8 cellular contexts compared by ENCODE assay signal in the genomic region with DNA sequence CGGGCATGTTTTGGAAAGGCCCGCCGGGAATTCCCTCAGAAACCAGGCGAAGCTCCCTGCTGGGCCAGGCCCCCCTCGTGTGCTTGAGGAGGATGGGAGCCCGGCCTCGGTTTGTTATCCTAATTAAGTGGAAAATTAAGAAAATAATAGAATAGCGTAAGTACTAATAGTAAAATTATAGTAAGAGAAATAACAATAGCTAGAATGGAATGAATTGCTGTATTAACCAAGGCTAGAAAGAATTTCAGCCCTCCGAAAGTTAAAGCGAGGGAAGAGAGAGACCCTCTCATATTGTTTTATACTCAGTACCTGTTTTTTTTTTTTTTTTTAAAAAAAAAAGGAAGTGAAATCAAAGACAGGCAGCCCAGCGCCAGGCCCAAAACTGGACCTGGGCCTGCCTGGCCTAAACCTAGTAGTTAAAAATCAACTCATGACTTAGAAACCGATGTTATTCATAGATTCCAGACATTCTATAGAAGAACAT. TPM values are rescaled to one million over a fixed set of nuclear protein-coding genes. Genes with fewer than 3 reads are reported as not detected.
DNase-seq lines count a peak whose midpoint lies in the region; ATAC-seq and TF ChIP-seq lines count a peak whose summit lies in the region.
"Not testable (repeated sequence)": the region's sequence is repeated elsewhere in the genome, so short reads cannot be mapped to it uniquely, and the experiment has no call there.

No MANE protein-coding gene starts in this region.

- POLR2A ChIA-PET in PC-9 (lab: Charles Lee; ENCODE audit: unreplicated experiment), result not testable (repeated sequence)
- POLR2A ChIA-PET in naive thymus-derived CD4-positive, alpha-beta T cell (lab: Charles Lee), result interaction anchor here (0.7 to 12.9 kb wide), 13 partner anchors 10 to 538 kb away, joined by 3 to 183 read pairs (median 5); a partner anchor contains a TSS

- ATAC-seq in GM21447 (IDR thresholded peaks at IDR 0.05; ENCODE audit: unreplicated experiment) (peak; percentile 42), HG03095 (IDR thresholded peaks at IDR 0.05; ENCODE audit: unreplicated experiment) (peak; percentile 30)
- not testable (repeated sequence) for ATAC-seq in naive thymus-derived CD4-positive, alpha-beta T cell

- H3K27ac ChIP-seq in DOHH2 (ENCODE audit: low read depth, low read length) (peak overlapping the region; percentile 86), PC-9 (peak overlapping the region; percentile 81), adrenal gland (peak overlapping the region; percentile 77 to 97 (median 91)), testis (peak overlapping the region; percentile 84 to 93)
- peak overlapping the region; percentile 95 for H3K27ac ChIP-seq in naive thymus-derived CD4-positive, alpha-beta T cell (ENCODE audit: low read depth, low read length)

- BruUV-seq in PC-9 (replicated peaks; lab: Mats Ljungman, UMichigan), result not testable (repeated sequence)

- not testable (repeated sequence) for H3K27me3 ChIP-seq in DOHH2 (ENCODE audit: control insufficient read depth, low read length); PC-9 (ENCODE audit: insufficient read depth, low read depth); adrenal gland; naive thymus-derived CD4-positive, alpha-beta T cell (ENCODE audit: control insufficient read depth in 2 of 2, insufficient read depth in 2 of 2, low read length in 2 of 2); testis

- H3K27ac Mint-ChIP-seq in naive thymus-derived CD4-positive, alpha-beta T cell, result peak overlapping the region; percentile 69 to 98 (median 94)

- intact Hi-C loops in PC-9 (cut with micrococcal nuclease; ENCODE audit: unreplicated experiment), result loop anchor here (1.0 to 10.0 kb wide), 9 partner anchors 40 to 734 kb away; a partner anchor contains a TSS
- intact Hi-C loops in adrenal gland (cut with DNase I), result loop anchor here in 1 of 2 donors (10.0 kb wide), 1 partner anchor 476 kb away; no protein-coding TSS in a partner anchor
- intact Hi-C loops in naive thymus-derived CD4-positive, alpha-beta T cell (cut with micrococcal nuclease), result loop anchor here (1.0 to 10.0 kb wide), 15 partner anchors 23 to 806 kb away; a partner anchor contains a TSS
- intact Hi-C loops in testis (cut with DNase I; ENCODE audit: low total_unique reads), result not testable (repeated sequence)

- DNase-seq in PC-9; adrenal gland; foreskin fibroblast; naive thymus-derived CD4-positive, alpha-beta T cell; testis: not testable (repeated sequence)

- not testable (repeated sequence) for TF ChIP-seq POLR2A in adrenal gland (IDR thresholded peaks at IDR 0.05); testis (IDR thresholded peaks at IDR 0.05)

- not testable (repeated sequence) for H3K9me3 ChIP-seq in DOHH2 (ENCODE audit: control insufficient read depth, insufficient read depth, low read length); PC-9 (ENCODE audit: insufficient read depth, low read depth); adrenal gland (replicated peaks in 1 of 3); naive thymus-derived CD4-positive, alpha-beta T cell (ENCODE audit: control insufficient read depth in 2 of 3, low read length in 3 of 3); testis

- peaks cover 0 to 26% (median 14%) of the 10 kb centered on the region in 5 donors for H3K36me3 Mint-ChIP-seq in naive thymus-derived CD4-positive, alpha-beta T cell

- H4K20me1 ChIP-seq in DOHH2 (ENCODE audit: control insufficient read depth, insufficient read depth, low read depth, low read length); PC-9 (ENCODE audit: insufficient read depth): not testable (repeated sequence)

- peak overlapping the region; percentile 81 for H3K4me2 ChIP-seq in DOHH2 (ENCODE audit: low read length)
- H3K4me2 ChIP-seq in PC-9, result peak overlapping the region; percentile 96

- peak overlapping the region; percentile 88 for H3K4me3 ChIP-seq in DOHH2 (ENCODE audit: low read length)
- peak overlapping the region; percentile 88 for H3K4me3 ChIP-seq in PC-9
- H3K4me3 ChIP-seq in adrenal gland, result peak overlapping the region in 2 of 4 donors; percentile 77 to 78
- H3K4me3 ChIP-seq in foreskin fibroblast (ENCODE audit: low read depth in 1 of 2, low read length in 2 of 2), result peak overlapping the region; percentile 76 to 93
- peak overlapping the region; percentile 84 for H3K4me3 ChIP-seq in naive thymus-derived CD4-positive, alpha-beta T cell (ENCODE audit: low read length)
- H3K4me3 ChIP-seq in testis, result peak overlapping the region; percentile 73 to 79

- not testable (repeated sequence) for H3K9me2 ChIP-seq in DOHH2 (replicated peaks; ENCODE audit: control insufficient read depth, low read length); PC-9 (ENCODE audit: insufficient read depth)

- peak overlapping the region; percentile 84 to 96 (median 88) for H3K4me3 Mint-ChIP-seq in naive thymus-derived CD4-positive, alpha-beta T cell

- H2AFZ ChIP-seq in PC-9, result peak overlapping the region; percentile 85

- H3K79me2 ChIP-seq in DOHH2 (ENCODE audit: control insufficient read depth, low read length) (peaks cover 80% of the 10 kb centered on the region), PC-9 (ENCODE audit: low read depth) (peaks cover 28% of the 10 kb centered on the region)

- TF ChIP-seq CTCF in DOHH2 (IDR thresholded peaks at IDR 0.05; ENCODE audit: low read depth, low read length, poor library complexity, severe bottlenecking) (peak; percentile 1), PC-9 (conservative IDR thresholded peaks at IDR 0.05) (peak; percentile 31; the same call in 1 of the 2 replicates), adrenal gland (IDR thresholded peaks at IDR 0.05) (peak in 2 of 6 experiments; percentile 2 to 28), testis (IDR thresholded peaks at IDR 0.05) (peak in 1 of 3 experiments; percentile 29)
- not testable (repeated sequence) for TF ChIP-seq CTCF in foreskin fibroblast (IDR thresholded peaks at IDR 0.05; ENCODE audit: low read depth, low read length)

- WGBS in adrenal gland, 4 donors, result 25 to 27% (median 26%) methylated on average over 12 of the region's 12 CpGs
- WGBS in testis, 2 donors, result 13 to 15% methylated on average over 12 of the region's 12 CpGs

- H3K36me3 ChIP-seq in DOHH2 (ENCODE audit: control insufficient read depth, low read length) (peaks cover 51% of the 10 kb centered on the region), PC-9 (ENCODE audit: low read depth) (peaks cover 19% of the 10 kb centered on the region), adrenal gland (replicated peaks in 1 of 2) (peaks cover 0 to 24% of the 10 kb centered on the region in 2 donors)
- peaks cover 0 to 22% (median 0%) of the 10 kb centered on the region in 3 experiments for H3K36me3 ChIP-seq in naive thymus-derived CD4-positive, alpha-beta T cell (ENCODE audit: control insufficient read depth in 2 of 3, insufficient read depth in 3 of 3, low read length in 3 of 3)
- H3K36me3 ChIP-seq in testis (ENCODE audit: low read depth, missing control alignments), result not testable (repeated sequence)

- H3K27me3 Mint-ChIP-seq in naive thymus-derived CD4-positive, alpha-beta T cell, result not testable (repeated sequence)

- not testable (repeated sequence) for H3K9me3 Mint-ChIP-seq in naive thymus-derived CD4-positive, alpha-beta T cell

- CTCF ChIA-PET in PC-9 (lab: Charles Lee), result not testable (repeated sequence)
- CTCF ChIA-PET in naive thymus-derived CD4-positive, alpha-beta T cell (lab: Charles Lee), result interaction anchor here (0.7 to 3.9 kb wide), 13 partner anchors 8 to 844 kb away, joined by 3 to 23 read pairs (median 5); a partner anchor contains a TSS

- not testable (repeated sequence) for H3F3A ChIP-seq in DOHH2 (ENCODE audit: control insufficient read depth, insufficient read depth)
- peaks cover 18% of the 10 kb centered on the region for H3F3A ChIP-seq in PC-9 (ENCODE audit: insufficient read depth, low read depth)

- H3K4me1 ChIP-seq in DOHH2 (ENCODE audit: control insufficient read depth, low read length), result peaks cover 22% of the 10 kb centered on the region
- H3K4me1 ChIP-seq in PC-9 (replicated peaks; ENCODE audit: insufficient read depth), result peaks cover 19% of the 10 kb centered on the region
- H3K4me1 ChIP-seq in adrenal gland (replicated peaks in 1 of 2), result peaks cover 0 to 29% of the 10 kb centered on the region in 2 donors
- H3K4me1 ChIP-seq in naive thymus-derived CD4-positive, alpha-beta T cell (ENCODE audit: control insufficient read depth in 2 of 2, insufficient read depth in 2 of 2, low read length in 2 of 2), result peaks cover 16 to 29% of the 10 kb centered on the region in 2 donors
- peaks cover 16% of the 10 kb centered on the region for H3K4me1 ChIP-seq in testis

- H3K4me1 Mint-ChIP-seq in naive thymus-derived CD4-positive, alpha-beta T cell, result peaks cover 29 to 54% (median 44%) of the 10 kb centered on the region in 7 donors

RNA-seq across cellular contexts. Expression of a gene that starts 0.5 kb away (rescaled TPM):
- 70.5 and 76.0 TPM in 2 replicates for total RNA-seq in PC-9 (2021)
- 10 to 100 TPM; 35.0 to 66.2 (median 51.4) TPM for total RNA-seq in adrenal gland
- polyA plus RNA-seq in adrenal gland, result 10 to 100 TPM; 33.1 to 45.8 (median 42.3) TPM
- 10 to 100 TPM; 25.6 to 50.7 (median 32.0) TPM for total RNA-seq in naive thymus-derived CD4-positive, alpha-beta T cell
- 10 to 100 TPM; 51.6 to 67.9 TPM for polyA plus RNA-seq in naive thymus-derived CD4-positive, alpha-beta T cell
- 10 to 100 TPM; 44.3 to 47.3 TPM for total RNA-seq in testis
- polyA plus RNA-seq in testis (ENCODE audit: insufficient read depth, low read depth, low replicate concordance), result 36.3 TPM

RNA-seq across cellular contexts. Expression of a gene that starts 23.2 kb away (rescaled TPM):
- total RNA-seq in PC-9 (2021), result 0.25 and 0.92 TPM in 2 replicates
- 10 to 100 TPM in 7 of 8 donors, 1 to 10 TPM in 1; 9.4 to 62.9 (median 31.2) TPM for total RNA-seq in adrenal gland
- 10 to 100 TPM; 10.9 to 18.3 (median 14.6) TPM for polyA plus RNA-seq in adrenal gland
- total RNA-seq in naive thymus-derived CD4-positive, alpha-beta T cell, result 10 to 100 TPM; 17.8 to 44.7 (median 20.4) TPM
- polyA plus RNA-seq in naive thymus-derived CD4-positive, alpha-beta T cell, result 10 to 100 TPM; 16.8 to 29.4 TPM
- 1 to 10 TPM; 5.1 to 6.3 TPM for total RNA-seq in testis
- polyA plus RNA-seq in testis (ENCODE audit: insufficient read depth, low read depth, low replicate concordance), result 11.4 TPM

RNA-seq across cellular contexts. Expression of a gene that starts 40.3 kb away (rescaled TPM):
- total RNA-seq in PC-9 (2021), result 7.6 and 8.4 TPM in 2 replicates
- total RNA-seq in adrenal gland, result 10 to 100 TPM; 11.4 to 29.6 (median 15.5) TPM
- polyA plus RNA-seq in adrenal gland, result 10 to 100 TPM in 2 of 3 donors, 1 to 10 TPM in 1; 6.8 to 20.5 (median 19.1) TPM
- total RNA-seq in naive thymus-derived CD4-positive, alpha-beta T cell, result 10 to 100 TPM; 18.2 to 59.2 (median 37.0) TPM
- polyA plus RNA-seq in naive thymus-derived CD4-positive, alpha-beta T cell, result 1 to 10 TPM; 3.5 to 9.3 TPM
- total RNA-seq in testis, result 10 to 100 TPM; 23.8 to 46.6 TPM
- 29.5 TPM for polyA plus RNA-seq in testis (ENCODE audit: insufficient read depth, low read depth, low replicate concordance)
